ENCODE assay signal across 13 cellular contexts in genomic region chr2:69062307-69062706, GRCh38. TPM values are rescaled to one million over a fixed set of nuclear protein-coding genes. Genes with fewer than 3 reads are reported as not detected.
"Had no signal": no experiment of that assay in that cellular context is flagged by ENCODE, and none has a peak within 500 bp of the region (broad histone marks: within the 10 kb centered on the region; RNA-seq: fewer than 3 reads in every experiment).

No MANE protein-coding gene starts in this region.

- H3K36me3 ChIP-seq: esophagus squamous epithelium, tibial nerve had no signal

- H3K4me3 ChIP-seq: dorsolateral prefrontal cortex, esophagus squamous epithelium, tibial nerve had no signal

- H3K9me3 ChIP-seq: esophagus squamous epithelium, tibial nerve had no signal

- H3K27me3 ChIP-seq: dorsolateral prefrontal cortex, esophagus squamous epithelium, foreskin keratinocyte, tibial nerve had no signal

- ATAC-seq: activated naive CD4-positive, alpha-beta T cell treated with anti-CD3 and anti-CD28 coated beads, Interleukin-2, amount 50 U/mL, for 72 hours; activated T-cell treated with anti-CD3 and anti-CD28 coated beads, Interleukin-2, amount 50 U/mL, for 4 hours; foreskin keratinocyte had no signal

- H3K27ac ChIP-seq: foreskin keratinocyte, tibial nerve had no signal

- DNase-seq: activated CD4-positive, alpha-beta T cell treated with anti-CD3 and anti-CD28 coated beads, Interleukin-2, amount 50 U/mL, for 48 hours; activated effector memory CD4-positive, alpha-beta T cell treated with anti-CD3 and anti-CD28 coated beads, Interleukin-2, amount 50 U/mL, for 16 hours; activated T-cell treated with anti-CD3 and anti-CD28 coated beads, Interleukin-2, amount 50 U/mL, for 4 hours; amygdala; cerebellar nuclear complex; dorsolateral prefrontal cortex; esophagus squamous epithelium; foreskin keratinocyte; head of caudate nucleus; nephron progenitor cell; T-helper 2 cell had no signal

RNA-seq across cellular contexts. Expression of gene ANTXR1, which starts 49.3 kb away (rescaled TPM):
- total RNA-seq: activated naive CD4-positive, alpha-beta T cell treated with anti-CD3 and anti-CD28 coated beads, Interleukin-2, amount 50 U/mL, for 72 hours had no signal
